In genomic region chr11:34773826-34774225, GRCh38 we compare ENCODE assay signal across 27 cellular contexts.
DNase-seq lines count a peak whose midpoint lies in the region; ATAC-seq and TF ChIP-seq lines count a peak whose summit lies in the region.
"Had no signal": no experiment of that assay in that cellular context is flagged by ENCODE, and none has a peak within 500 bp of the region (broad histone marks: within the 10 kb centered on the region; RNA-seq: fewer than 3 reads in every experiment).

No MANE protein-coding gene starts in this region.

- no peak for TF ChIP-seq CTCF in breast epithelium (IDR thresholded peaks at IDR 0.05)
- no peak for TF ChIP-seq CTCF in psoas muscle (IDR thresholded peaks at IDR 0.05)
- TF ChIP-seq CTCF in CD8-positive, alpha-beta T cell (IDR thresholded peaks at IDR 0.05), result no peak

- H3K27ac ChIP-seq in breast epithelium (peak overlapping the region; percentile 64 to 65), psoas muscle (no peak overlapping the region)
- no peak overlapping the region for H3K27ac ChIP-seq in CD8-positive, alpha-beta T cell (ENCODE audit: low read depth, low read length)
- H3K27ac ChIP-seq: ovary, sigmoid colon, SK-N-MC, upper lobe of right lung had no signal

- no peaks in the 10 kb centered on the region for H3K9me3 ChIP-seq in breast epithelium
- H3K9me3 ChIP-seq in psoas muscle, result no peaks in the 10 kb centered on the region
- no peaks in the 10 kb centered on the region for H3K9me3 ChIP-seq in CD8-positive, alpha-beta T cell (ENCODE audit: low read length)
- H3K9me3 ChIP-seq: ovary, sigmoid colon, upper lobe of right lung had no signal

- POLR2A ChIA-PET in CD8-positive, alpha-beta T cell (lab: Charles Lee), result no interaction called here

- peak; percentile 36 for DNase-seq in COR-L47 (lab: John Stamatoyannopoulos, UW)
- DNase-seq in M059J (ENCODE audit: low read depth), result peak; percentile 93
- DNase-seq in breast epithelium (ENCODE audit: low spot score in 2 of 2), result no peak
- DNase-seq in left lobe of liver (ENCODE audit: low spot score), result no peak
- DNase-seq in psoas muscle, result no peak
- DNase-seq in CD8-positive, alpha-beta T cell, result no peak
- no peak for DNase-seq in C1 segment of cervical spinal cord (lab: John Stamatoyannopoulos, UW)
- DNase-seq: activated CD4-positive, alpha-beta T cell treated with anti-CD3 and anti-CD28 coated beads for 48 hours; activated naive CD4-positive, alpha-beta T cell treated with anti-CD3 and anti-CD28 coated beads, Interleukin-2, amount 10 ng/mL, durations not matched to agents 7 days and 5 days; activated T-cell treated with anti-CD3 and anti-CD28 coated beads, Interleukin-2, amount 50 U/mL, for 72 hours; aorta; CD4-positive, alpha-beta memory T cell; DMS53; effector CD4-positive, alpha-beta T cell; HFFc6; naive thymus-derived CD8-positive, alpha-beta T cell; NCI-H1092 treated with DMSO at 0.1 percent for 48 hours; NCI-H1930; NK-92 treated with Interleukin-12 subunit alpha and Interleukin-12 subunit beta, amount 100 ng/mL, for 24 hours; ovary; RPMI8226; sigmoid colon; T-helper 2 cell; upper lobe of right lung had no signal

- TF ChIP-seq POLR2A in breast epithelium (IDR thresholded peaks at IDR 0.05), result no peak

- H3K27ac Mint-ChIP-seq in CD8-positive, alpha-beta T cell, result no peak overlapping the region
- H3K27ac Mint-ChIP-seq: activated naive CD4-positive, alpha-beta T cell treated with anti-CD3 and anti-CD28 coated beads, Interleukin-2, amount 10 ng/mL, durations not matched to agents 7 days and 5 days; activated T-cell treated with anti-CD3 and anti-CD28 coated beads, Interleukin-2, amount 50 U/mL, for 72 hours; CD4-positive, alpha-beta memory T cell; HFFc6; naive thymus-derived CD8-positive, alpha-beta T cell had no signal

- no peak overlapping the region for H3K4me3 Mint-ChIP-seq in CD8-positive, alpha-beta T cell
- H3K4me3 Mint-ChIP-seq: activated naive CD4-positive, alpha-beta T cell treated with anti-CD3 and anti-CD28 coated beads, Interleukin-2, amount 10 ng/mL, durations not matched to agents 7 days and 5 days; activated T-cell treated with anti-CD3 and anti-CD28 coated beads, Interleukin-2, amount 50 U/mL, for 72 hours; CD4-positive, alpha-beta memory T cell; HFFc6; naive thymus-derived CD8-positive, alpha-beta T cell had no signal

- H3K4me3 ChIP-seq in breast epithelium (no peak overlapping the region), psoas muscle (no peak overlapping the region)
- H3K4me3 ChIP-seq in CD8-positive, alpha-beta T cell (ENCODE audit: low read depth, low read length), result no peak overlapping the region
- H3K4me3 ChIP-seq: GM12878, ovary, sigmoid colon, SK-N-MC, upper lobe of right lung had no signal

- no peaks in the 10 kb centered on the region for H3K9me3 Mint-ChIP-seq in CD8-positive, alpha-beta T cell
- H3K9me3 Mint-ChIP-seq: activated naive CD4-positive, alpha-beta T cell treated with anti-CD3 and anti-CD28 coated beads, Interleukin-2, amount 10 ng/mL, durations not matched to agents 7 days and 5 days; activated T-cell treated with anti-CD3 and anti-CD28 coated beads, Interleukin-2, amount 50 U/mL, for 72 hours; HFFc6 had no signal

- peaks cover 27% of the 10 kb centered on the region for H3K27me3 Mint-ChIP-seq in CD8-positive, alpha-beta T cell (ENCODE audit: low read depth)

- peak; percentile 52 for ATAC-seq in left lobe of liver
- ATAC-seq in psoas muscle, result no peak
- ATAC-seq in CD8-positive, alpha-beta T cell, result no peak
- no peak for ATAC-seq in HG02885 (IDR thresholded peaks at IDR 0.05; ENCODE audit: poor library complexity, unreplicated experiment)
- ATAC-seq: activated T-cell treated with anti-CD3 and anti-CD28 coated beads, Interleukin-2, amount 50 U/mL, for 72 hours; GM12878; naive thymus-derived CD8-positive, alpha-beta T cell; upper lobe of right lung had no signal

- no peaks in the 10 kb centered on the region for H3K4me1 ChIP-seq in breast epithelium
- H3K4me1 ChIP-seq in psoas muscle, result no peaks in the 10 kb centered on the region
- H3K4me1 ChIP-seq in CD8-positive, alpha-beta T cell (ENCODE audit: insufficient read depth, low read length), result no peaks in the 10 kb centered on the region
- H3K4me1 ChIP-seq: sigmoid colon, upper lobe of right lung had no signal

- CTCF ChIA-PET in CD8-positive, alpha-beta T cell (lab: Charles Lee), result interaction anchor here (0.7 to 1.4 kb wide), 2 partner anchors 9 to 18 kb away, joined by 3 to 4 read pairs; no protein-coding TSS in a partner anchor

- H3K27me3 ChIP-seq in breast epithelium (no peaks in the 10 kb centered on the region), psoas muscle (ENCODE audit: insufficient read depth in 3 of 3, low read length in 2 of 3) (peaks cover 0 to 2% (median 0%) of the 10 kb centered on the region in 3 donors)
- no peaks in the 10 kb centered on the region for H3K27me3 ChIP-seq in CD8-positive, alpha-beta T cell (ENCODE audit: insufficient read depth, low read length)
- H3K27me3 ChIP-seq: ovary, sigmoid colon, upper lobe of right lung had no signal

- H3K4me1 Mint-ChIP-seq in CD8-positive, alpha-beta T cell (ENCODE audit: low read depth), result no peaks in the 10 kb centered on the region
- H3K4me1 Mint-ChIP-seq: activated naive CD4-positive, alpha-beta T cell treated with anti-CD3 and anti-CD28 coated beads, Interleukin-2, amount 10 ng/mL, durations not matched to agents 7 days and 5 days; CD4-positive, alpha-beta memory T cell; naive thymus-derived CD8-positive, alpha-beta T cell had no signal

- H3K36me3 ChIP-seq in breast epithelium (no peaks in the 10 kb centered on the region), psoas muscle (ENCODE audit: insufficient read depth in 1 of 2, low read depth in 1 of 2) (no peaks in the 10 kb centered on the region)
- H3K36me3 ChIP-seq in CD8-positive, alpha-beta T cell (ENCODE audit: insufficient read depth, low read length), result no peaks in the 10 kb centered on the region
- H3K36me3 ChIP-seq: ovary, sigmoid colon, upper lobe of right lung had no signal

- no peaks in the 10 kb centered on the region for H3K36me3 Mint-ChIP-seq in CD8-positive, alpha-beta T cell
- H3K36me3 Mint-ChIP-seq: activated naive CD4-positive, alpha-beta T cell treated with anti-CD3 and anti-CD28 coated beads, Interleukin-2, amount 10 ng/mL, durations not matched to agents 7 days and 5 days; CD4-positive, alpha-beta memory T cell; naive thymus-derived CD8-positive, alpha-beta T cell had no signal

- WGBS in psoas muscle, 3 donors, result 6 to 20% (median 10%) methylated on average over 1 of the region's 1 CpG

- intact Hi-C loops in breast epithelium (cut with DNase I; ENCODE audit: low total_unique reads), result no loop called here
- intact Hi-C loops in psoas muscle (cut with DNase I), result no loop called here
- intact Hi-C loops in CD8-positive, alpha-beta T cell (cut with DNase I, micrococcal nuclease), result no loop called here

Comparison
In these comparisons a context has a peak if more than half of its experiments do, and no peak if none do; other contexts are left out.
1. DNase-seq: peak in COR-L47 (single experiment) and M059J (single experiment); none in breast epithelium (0 of 2), left lobe of liver (single experiment), psoas muscle (0 of 2), CD8-positive, alpha-beta T cell (0 of 7) and C1 segment of cervical spinal cord (0 of 14).
2. H3K27ac ChIP-seq: peak in breast epithelium (2 of 2); none in psoas muscle (single experiment) and CD8-positive, alpha-beta T cell (single experiment).